Comparison of ENCODE assay signal across 23 cellular contexts in the genomic region with DNA sequence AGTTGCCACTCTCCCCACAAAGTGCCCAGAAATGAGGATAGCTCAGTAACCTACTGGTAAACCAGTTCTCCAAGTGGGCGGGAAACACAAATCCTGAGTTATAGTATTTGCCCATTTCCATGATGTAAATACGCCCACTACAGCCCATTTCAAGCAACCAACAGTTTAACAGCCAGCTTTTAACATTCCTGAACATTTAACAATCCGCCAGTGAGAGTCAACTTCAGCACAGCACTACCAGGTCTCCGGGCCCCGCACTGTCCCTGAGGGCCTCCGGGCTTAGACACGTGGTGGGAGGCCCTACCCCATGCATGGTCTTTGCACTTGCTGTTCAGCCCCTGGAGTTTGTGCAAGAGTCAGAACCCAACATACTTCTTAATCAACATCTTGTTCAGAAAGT.
DNase-seq lines count a peak whose midpoint lies in the region; ATAC-seq and TF ChIP-seq lines count a peak whose summit lies in the region.
"Had no signal": no experiment of that assay in that cellular context is flagged by ENCODE, and none has a peak within 500 bp of the region (broad histone marks: within the 10 kb centered on the region; RNA-seq: fewer than 3 reads in every experiment).

No MANE protein-coding gene starts in this region.

- POLR2A ChIA-PET in HEK293 (lab: Yijun Ruan, JAX): no interaction called here

- H3K36me3 ChIP-seq in HEK293 (ENCODE audit: control insufficient read depth in 2 of 2, insufficient read depth in 1 of 2, low read length in 2 of 2) (no peaks in the 10 kb centered on the region), sigmoid colon (no peaks in the 10 kb centered on the region)
- H3K36me3 ChIP-seq: adrenal gland had no signal

- 56 to 64% methylated on average over 7 of the region's 7 CpGs for WGBS in sigmoid colon, 2 donors

- no peak overlapping the region for H3K27ac ChIP-seq in HEK293 (ENCODE audit: extremely low read depth, low read depth, low read length)
- peak overlapping the region in 3 of 4 donors; percentile 13 to 67 (median 54) for H3K27ac ChIP-seq in sigmoid colon

- intact Hi-C loops in sigmoid colon (cut with DNase I): no loop called here

- H3K4me1 ChIP-seq in HEK293 (ENCODE audit: control insufficient read depth, insufficient read depth, low read length) (no peaks in the 10 kb centered on the region), sigmoid colon (peaks cover 0 to 14% (median 0%) of the 10 kb centered on the region in 4 donors)

- H3K4me3 ChIP-seq in HEK293 (ENCODE audit: low read depth, low read length) (no peak overlapping the region), fibroblast of villous mesenchyme (ENCODE audit: low read depth, low read length) (no peak overlapping the region), sigmoid colon (no peak overlapping the region)
- H3K4me3 ChIP-seq: adrenal gland, testis had no signal

- CTCF ChIA-PET in HEK293 (lab: Yijun Ruan, JAX): no interaction called here

- H3K27me3 ChIP-seq in sigmoid colon: no peaks in the 10 kb centered on the region
- H3K27me3 ChIP-seq: adrenal gland, testis had no signal

- DNase-seq in fibroblast of villous mesenchyme (ENCODE audit: low read depth) (peak; percentile 50), islet precursor cell (peak; percentile 65), sigmoid colon (no peak), germinal center (ENCODE audit: low spot score) (no peak), NCI-H446 (lab: John Stamatoyannopoulos, UW) (no peak)
- DNase-seq in stimulated activated naive CD4-positive, alpha-beta T cell treated with Interleukin-2 at 50 U/mL for 16 hours (lab: John Stamatoyannopoulos, UW): no peak
- DNase-seq: ACHN; activated CD4-positive, alpha-beta T cell treated with anti-CD3 and anti-CD28 coated beads for 36 hours; activated naive CD4-positive, alpha-beta T cell; activated T-cell treated with anti-CD3 and anti-CD28 coated beads, Interleukin-2, amount 50 U/mL, for 24 hours; adrenal gland; DMS53; GDM1; H7; NCI-H1694; NCI-H2171; NCI-H524 treated with DMSO at 0.1 percent for 48 hours; posterior cingulate gyrus; stimulated activated CD4-positive, alpha-beta T cell treated with anti-CD3 and anti-CD28 coated beads, Interleukin-2, amount 100 ng/mL, for 48 hours; testis had no signal

- TF ChIP-seq CTCF in HEK293 (tag by site-specific recombination; IDR thresholded peaks at IDR 0.05): no peak
- TF ChIP-seq CTCF in fibroblast of villous mesenchyme (IDR thresholded peaks at IDR 0.05; ENCODE audit: insufficient read depth, low read depth, low read length): no peak
- no peak for TF ChIP-seq CTCF in sigmoid colon (IDR thresholded peaks at IDR 0.05)

- H3K9me3 ChIP-seq in HEK293 (ENCODE audit: control insufficient read depth, insufficient read depth, low read depth, low read length) (no peaks in the 10 kb centered on the region), sigmoid colon (no peaks in the 10 kb centered on the region)
- H3K9me3 ChIP-seq: adrenal gland, testis had no signal

- TF ChIP-seq POLR2A in sigmoid colon (IDR thresholded peaks at IDR 0.05): no peak

- TF ChIP-seq EP300 in sigmoid colon (IDR thresholded peaks at IDR 0.05): no peak

- ATAC-seq in GM21825 (IDR thresholded peaks at IDR 0.05; ENCODE audit: unreplicated experiment): no peak
- ATAC-seq: activated CD4-positive, alpha-beta T cell treated with anti-CD3 and anti-CD28 coated beads for 36 hours; stimulated activated memory B cell treated with anti-CD40 and anti-IgM and Interleukin-4, amounts not matched to agents 10 μg/mL and 1 μg/mL and 100 μg/mL, for 72 hours had no signal

TF ChIP-seq in HEK293, 187 proteins besides CTCF, POLR2A, EP300 and RAD21:
- TF ChIP-seq HOXA7 (CRISPR knock-in tag; IDR thresholded peaks at IDR 0.05; ENCODE audit: borderline replicate concordance) (no peak), ZNF169 (tag by site-specific recombination; IDR thresholded peaks at IDR 0.05) (no peak), PRDM1 (tag by site-specific recombination; IDR thresholded peaks at IDR 0.05) (no peak), ZNF221 (tag by site-specific recombination; IDR thresholded peaks at IDR 0.05; ENCODE audit: borderline replicate concordance) (no peak), ZFHX2 (tag by site-specific recombination; conservative IDR thresholded peaks at IDR 0.05) (peak; percentile 42)
- TF ChIP-seq, protein P1, sequence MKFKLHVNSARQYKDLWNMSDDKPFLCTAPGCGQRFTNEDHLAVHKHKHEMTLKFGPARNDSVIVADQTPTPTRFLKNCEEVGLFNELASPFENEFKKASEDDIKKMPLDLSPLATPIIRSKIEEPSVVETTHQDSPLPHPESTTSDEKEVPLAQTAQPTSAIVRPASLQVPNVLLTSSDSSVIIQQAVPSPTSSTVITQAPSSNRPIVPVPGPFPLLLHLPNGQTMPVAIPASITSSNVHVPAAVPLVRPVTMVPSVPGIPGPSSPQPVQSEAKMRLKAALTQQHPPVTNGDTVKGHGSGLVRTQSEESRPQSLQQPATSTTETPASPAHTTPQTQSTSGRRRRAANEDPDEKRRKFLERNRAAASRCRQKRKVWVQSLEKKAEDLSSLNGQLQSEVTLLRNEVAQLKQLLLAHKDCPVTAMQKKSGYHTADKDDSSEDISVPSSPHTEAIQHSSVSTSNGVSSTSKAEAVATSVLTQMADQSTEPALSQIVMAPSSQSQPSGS (tag by site-specific recombination; IDR thresholded peaks at IDR 0.05; ENCODE audit: low read depth): no peak
TF ChIP-seq in HEK293: peak in this region for 1.

Comparison
In these comparisons a context has a peak if more than half of its experiments do, and no peak if none do; other contexts are left out.
1. DNase-seq: peak in fibroblast of villous mesenchyme (single experiment) and islet precursor cell (single experiment); none in sigmoid colon (single experiment), stimulated activated naive CD4-positive, alpha-beta T cell treated with Interleukin-2 at 50 U/mL for 16 hours (single experiment), germinal center (single experiment) and NCI-H446 (0 of 2).